ENCODE assay signal across 6 cellular contexts in genomic region chr6:144047688-144048087, GRCh38.
"Had no signal": no experiment of that assay in that cellular context is flagged by ENCODE, and none has a peak within 500 bp of the region (broad histone marks: within the 10 kb centered on the region; RNA-seq: fewer than 3 reads in every experiment).

No MANE protein-coding gene starts in this region.

- H3K4me3 ChIP-seq: K562 had no signal

- H3K27ac ChIP-seq: HL-60 had no signal

- FAIRE-seq: HTR-8/SVneo, K562 had no signal

- DNase-seq: IMR-90, KBM-7, KG1 had no signal

- ATAC-seq: K562 had no signal
